In the genomic region with DNA sequence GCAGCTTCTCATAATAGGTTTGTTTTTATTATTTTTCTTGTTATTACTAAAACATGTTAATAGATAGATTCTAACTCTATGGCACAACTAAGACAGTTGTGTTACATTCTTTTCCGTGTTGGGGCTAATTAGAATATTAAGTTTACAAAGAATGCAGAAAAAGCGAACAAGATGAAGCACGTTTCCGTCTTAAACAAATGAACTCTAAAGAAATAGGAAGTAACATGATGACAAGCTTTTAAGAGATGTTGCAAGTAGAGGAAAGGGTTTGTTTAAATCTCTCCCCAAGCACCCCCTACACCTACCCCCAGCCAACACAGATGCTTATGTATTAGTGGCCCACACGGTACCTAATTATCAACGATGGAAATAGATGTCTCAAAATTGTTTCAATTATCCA, we compare ENCODE assay signal across 11 cellular contexts.
"Had no signal": no experiment of that assay in that cellular context is flagged by ENCODE, and none has a peak within 500 bp of the region (broad histone marks: within the 10 kb centered on the region; RNA-seq: fewer than 3 reads in every experiment).

No MANE protein-coding gene starts in this region.

- H3K4me1 ChIP-seq: gastroesophageal sphincter, thyroid gland had no signal

- H3K27me3 ChIP-seq: gastroesophageal sphincter, thyroid gland had no signal

- DNase-seq: activated CD4-positive, alpha-beta T cell treated with anti-CD3 and anti-CD28 coated beads, Interleukin-2, amount 50 U/mL, for 4 hours; activated gamma-delta T cell treated with Interleukin-2 at 50 U/mL for 16 hours; activated naive CD8-positive, alpha-beta T cell treated with anti-CD3 and anti-CD28 coated beads, Interleukin-2, amount 10 ng/mL, durations not matched to agents 7 days and 5 days; activated T-cell treated with anti-CD3 and anti-CD28 coated beads, Interleukin-2, amount 50 U/mL, for 4 hours; anterior cingulate cortex; midbrain; T-helper 2 cell; thyroid gland had no signal

- H3K27ac ChIP-seq: gastroesophageal sphincter, thyroid gland had no signal

- H3K4me3 ChIP-seq: gastroesophageal sphincter, skin epidermis, thyroid gland had no signal

- ATAC-seq: activated CD4-positive, CD25-positive, alpha-beta regulatory T cell treated with anti-CD3 and anti-CD28 coated beads, Interleukin-2, amount 50 U/mL, for 24 hours; activated T-cell treated with anti-CD3 and anti-CD28 coated beads, Interleukin-2, amount 50 U/mL, for 4 hours; gastroesophageal sphincter had no signal

- H3K36me3 ChIP-seq: gastroesophageal sphincter, thyroid gland had no signal

- H3K9me3 ChIP-seq: gastroesophageal sphincter, thyroid gland had no signal
